ENCODE assay signal across 24 cellular contexts in genomic region chr15:48143856-48144255, GRCh38. TPM values are rescaled to one million over a fixed set of nuclear protein-coding genes. Genes with fewer than 3 reads are reported as not detected.
A peak's percentile ranks its signal among the peaks of the same experiment; 100 is the strongest.
DNase-seq lines count a peak whose midpoint lies in the region; ATAC-seq and TF ChIP-seq lines count a peak whose summit lies in the region.
"Had no signal": no experiment of that assay in that cellular context is flagged by ENCODE, and none has a peak within 500 bp of the region (broad histone marks: within the 10 kb centered on the region; RNA-seq: fewer than 3 reads in every experiment).

No MANE protein-coding gene starts in this region.

- no peak overlapping the region for H3K27ac ChIP-seq in psoas muscle
- no peak overlapping the region for H3K27ac ChIP-seq in left lung
- H3K27ac ChIP-seq: BLaER1 treated with 17β-estradiol and CSF1 and Interleukin-3, amounts not matched to agents 10 nM and 100 nM; prostate gland had no signal

- H3K36me3 ChIP-seq in psoas muscle (ENCODE audit: insufficient read depth in 1 of 2, low read depth in 1 of 2) = no peaks in the 10 kb centered on the region
- H3K36me3 ChIP-seq in left lung = no peaks in the 10 kb centered on the region
- H3K36me3 ChIP-seq: BLaER1 treated with 17β-estradiol and CSF1 and Interleukin-3, amounts not matched to agents 10 nM and 100 nM; prostate gland had no signal

- H3K9me3 ChIP-seq in psoas muscle (no peaks in the 10 kb centered on the region), left lung (no peaks in the 10 kb centered on the region)
- H3K9me3 ChIP-seq: BLaER1 treated with 17β-estradiol and CSF1 and Interleukin-3, amounts not matched to agents 10 nM and 100 nM; prostate gland; tibial nerve had no signal

- H3K4me3 ChIP-seq in fibroblast of the aortic adventitia (ENCODE audit: low read depth, low read length) (no peak overlapping the region), psoas muscle (no peak overlapping the region), left lung (no peak overlapping the region)
- H3K4me3 ChIP-seq: BLaER1 treated with 17β-estradiol and CSF1 and Interleukin-3, amounts not matched to agents 10 nM and 100 nM; GM23338; prostate gland; tibial nerve had no signal

- H3K27me3 ChIP-seq in psoas muscle (ENCODE audit: insufficient read depth in 3 of 3, low read length in 2 of 3) = no peaks in the 10 kb centered on the region
- no peaks in the 10 kb centered on the region for H3K27me3 ChIP-seq in left lung
- H3K27me3 ChIP-seq: BLaER1 treated with 17β-estradiol and CSF1 and Interleukin-3, amounts not matched to agents 10 nM and 100 nM; tibial nerve had no signal

- H3K4me1 ChIP-seq in psoas muscle (peaks cover 18% of the 10 kb centered on the region), left lung (no peaks in the 10 kb centered on the region)
- H3K4me1 ChIP-seq: prostate gland had no signal

- ATAC-seq in SK-N-SH treated with all-trans-retinoic acid at 6 μM for 48 hours (peak; percentile 76), psoas muscle (peak in 3 of 4 donors; percentile 43 to 75 (median 61)), left lung (no peak)
- ATAC-seq: activated CD8-positive, alpha-beta T cell treated with anti-CD3 and anti-CD28 coated beads, Interleukin-2, amount 10 ng/mL, durations not matched to agents 7 days and 5 days; GM23338; naive thymus-derived CD4-positive, alpha-beta T cell; stimulated activated naive B cell treated with anti-CD40 and anti-IgM and Interleukin-4, amounts not matched to agents 10 μg/mL and 1 μg/mL and 100 μg/mL, for 72 hours had no signal

- TF ChIP-seq CTCF in fibroblast of the aortic adventitia (IDR thresholded peaks at IDR 0.05; ENCODE audit: insufficient read depth, low read length) (no peak), psoas muscle (IDR thresholded peaks at IDR 0.05) (no peak), left lung (IDR thresholded peaks at IDR 0.05) (no peak), GM13977 (IDR thresholded peaks at IDR 0.05; ENCODE audit: extremely low read depth, insufficient read depth, missing control alignments) (no peak)

- intact Hi-C loops in psoas muscle (cut with DNase I) (no loop called here), left lung (cut with DNase I) (no loop called here)

- in situ Hi-C loops in GM13977 (cut with MboI; ENCODE audit: low pct_unique_long_range_greater_than_20kb, low sequenced_read_pairs, unreplicated experiment) = no loop called here

- WGBS in psoas muscle, 3 donors = 68 to 93% (median 70%) methylated on average over 1 of the region's 1 CpG

- DNase-seq in HT1080 (ENCODE audit: low read depth) = peak; percentile 5
- peak; percentile 39 for DNase-seq in fibroblast of the aortic adventitia (ENCODE audit: low read depth)
- DNase-seq in psoas muscle = no peak
- no peak for DNase-seq in RPMI8226
- no peak for DNase-seq in AG08395 (ENCODE audit: low spot score)
- DNase-seq in left lung = no peak
- DNase-seq in GM13977 (ENCODE audit: low spot score) = no peak
- DNase-seq: activated B cell treated with CpG ODN at 0.5 μM for 24 hours; activated CD8-positive, alpha-beta T cell treated with anti-CD3 and anti-CD28 coated beads, Interleukin-2, amount 10 ng/mL, durations not matched to agents 7 days and 5 days; activated naive CD8-positive, alpha-beta T cell treated with anti-CD3 and anti-CD28 coated beads for 36 hours; effector memory CD4-positive, alpha-beta T cell; naive thymus-derived CD4-positive, alpha-beta T cell; NCI-H1417 treated with DMSO at 0.1 percent for 48 hours; NK-92 treated with Interleukin-12 subunit alpha and Interleukin-12 subunit beta, amount 100 ng/mL, for 24 hours; SHP77; stimulated activated naive B cell treated with anti-CD40 and anti-IgM and Interleukin-4, amounts not matched to agents 10 μg/mL and 1 μg/mL and 100 μg/mL, for 72 hours; T-helper 2 cell had no signal

TF ChIP-seq in SK-N-SH treated with all-trans-retinoic acid at 6 μM for 48 hours, 23 proteins besides CTCF, POLR2A, EP300 and RAD21:
- TF ChIP-seq TCF4 (CRISPR knock-in tag; IDR thresholded peaks at IDR 0.05; ENCODE audit: borderline replicate concordance) (no peak), ISL1 (CRISPR knock-in tag; IDR thresholded peaks at IDR 0.05) (peak; percentile 28; the same call in 1 of the 2 replicates), CSRNP3 (CRISPR knock-in tag; IDR thresholded peaks at IDR 0.05) (no peak), PATZ1 (CRISPR knock-in tag; IDR thresholded peaks at IDR 0.05; ENCODE audit: borderline replicate concordance) (no peak)

RNA-seq across cellular contexts. Expression of gene SLC24A5, which starts 23.1 kb away (rescaled TPM):
- total RNA-seq in HT1080 (2014; rRNA removed; shearing (Covaris generic)) = not detected in 2 replicates
- polyA plus RNA-seq in HT1080 (2015; cell fraction: cytosol; rRNA removed) = 0.06 TPM in 1 of 2 replicates, not detected in the other
- 0.20 TPM in 1 of 2 replicates, not detected in the other for polyA plus RNA-seq in HT1080 (2015; cell fraction: nucleus; rRNA removed)
- total RNA-seq in fibroblast of the aortic adventitia (ENCODE audit: low replicate concordance) = not detected in 2 replicates
- not detected for total RNA-seq in psoas muscle
- polyA plus RNA-seq in psoas muscle = not detected
- total RNA-seq in left lung = 1 to 10 TPM in 1 of 2 donors, under 1 TPM in 1; 0.50 to 6.5 TPM
- total RNA-seq: activated B cell treated with CpG ODN at 0.5 μM for 24 hours; activated CD8-positive, alpha-beta T cell treated with anti-CD3 and anti-CD28 coated beads, Interleukin-2, amount 10 ng/mL, durations not matched to agents 7 days and 5 days; activated naive CD8-positive, alpha-beta T cell treated with anti-CD3 and anti-CD28 coated beads for 36 hours; activated T-helper 1 cell treated with anti-CD3 and anti-CD28 coated beads, Interleukin-12 subunit alpha, Interleukin-12 subunit beta, Interleukin-2, Interleukin-4 antibody, amounts not matched to agents 30 ng/mL and 10 ng/mL and 1 ng/mL, durations not matched to agents 14 hours and 24 hours and 36 hours; GM23338; liver; naive thymus-derived CD4-positive, alpha-beta T cell; prostate gland had no signal
- polyA plus RNA-seq: liver; naive thymus-derived CD4-positive, alpha-beta T cell had no signal

RNA-seq across cellular contexts. Expression of gene MYEF2, which starts 34.2 kb away (rescaled TPM):
- 7.7 and 15.2 TPM in 2 replicates for total RNA-seq in HT1080 (2014; rRNA removed; shearing (Covaris generic))
- 40.1 and 54.1 TPM in 2 replicates for polyA plus RNA-seq in HT1080 (2015; cell fraction: cytosol; rRNA removed)
- 92.4 and 96.4 TPM in 2 replicates for polyA plus RNA-seq in HT1080 (2015; cell fraction: nucleus; rRNA removed)
- 5.1 and 6.5 TPM in 2 replicates for total RNA-seq in fibroblast of the aortic adventitia (ENCODE audit: low replicate concordance)
- 1 to 10 TPM in 1 of 4 donors, under 1 TPM in 3; 0.50 to 1.3 (median 0.77) TPM for total RNA-seq in psoas muscle
- under 1 TPM; 0.23 to 0.62 (median 0.27) TPM for polyA plus RNA-seq in psoas muscle
- 10 to 100 TPM; 19.7 to 25.4 TPM for total RNA-seq in left lung

RNA-seq across cellular contexts. Expression of gene CTXN2, which starts 47.6 kb away (rescaled TPM):
- not detected in 2 replicates for total RNA-seq in HT1080 (2014; rRNA removed; shearing (Covaris generic))
- not detected in 2 replicates for polyA plus RNA-seq in HT1080 (2015; cell fraction: cytosol; rRNA removed)
- polyA plus RNA-seq in HT1080 (2015; cell fraction: nucleus; rRNA removed) = not detected in 2 replicates
- total RNA-seq in fibroblast of the aortic adventitia (ENCODE audit: low replicate concordance) (not detected in 2 replicates), psoas muscle (not detected), left lung (not detected)
- polyA plus RNA-seq in psoas muscle = not detected
- total RNA-seq: activated B cell treated with CpG ODN at 0.5 μM for 24 hours; activated CD8-positive, alpha-beta T cell treated with anti-CD3 and anti-CD28 coated beads, Interleukin-2, amount 10 ng/mL, durations not matched to agents 7 days and 5 days; activated naive CD8-positive, alpha-beta T cell treated with anti-CD3 and anti-CD28 coated beads for 36 hours; activated T-helper 1 cell treated with anti-CD3 and anti-CD28 coated beads, Interleukin-12 subunit alpha, Interleukin-12 subunit beta, Interleukin-2, Interleukin-4 antibody, amounts not matched to agents 30 ng/mL and 10 ng/mL and 1 ng/mL, durations not matched to agents 14 hours and 24 hours and 36 hours; GM23338; liver; naive thymus-derived CD4-positive, alpha-beta T cell; prostate gland; tibial nerve had no signal
- polyA plus RNA-seq: liver; naive thymus-derived CD4-positive, alpha-beta T cell had no signal

Comparison
In these comparisons a context has a peak if more than half of its experiments do, and no peak if none do; other contexts are left out.
1. DNase-seq: peak in HT1080 (single experiment) and fibroblast of the aortic adventitia (single experiment); none in psoas muscle (0 of 2), RPMI8226 (single experiment), AG08395 (single experiment), left lung (0 of 2) and GM13977 (single experiment).